ENCODE assay signal across 10 cellular contexts in genomic region chr5:161299053-161299452, GRCh38.
DNase-seq lines count a peak whose midpoint lies in the region; ATAC-seq lines count a peak whose summit lies in the region.
"Had no signal": no experiment of that assay in that cellular context is flagged by ENCODE, and none has a peak within 500 bp of the region (broad histone marks: within the 10 kb centered on the region; RNA-seq: fewer than 3 reads in every experiment).

No MANE protein-coding gene starts in this region.

- ATAC-seq in GM19025 (IDR thresholded peaks at IDR 0.05; ENCODE audit: low read depth, unreplicated experiment) (peak; percentile 78), GM21786 (IDR thresholded peaks at IDR 0.05; ENCODE audit: unreplicated experiment) (peak; percentile 81), HG03159 (IDR thresholded peaks at IDR 0.05; ENCODE audit: unreplicated experiment) (peak; percentile 90)

- DNase-seq in SKM-1 (lab: John Stamatoyannopoulos, UW; ENCODE audit: unreplicated experiment): peak; percentile 5
- no peak for DNase-seq in KG1 (lab: John Stamatoyannopoulos, UW)
- no peak for DNase-seq in GOT3 (lab: John Stamatoyannopoulos, UW)
- no peak for DNase-seq in DMS114 treated with DMSO at 0.1 percent for 48 hours (lab: John Stamatoyannopoulos, UW; ENCODE audit: unreplicated experiment)
- no peak for DNase-seq in NCI-H1092 (lab: John Stamatoyannopoulos, UW)
- DNase-seq: HFFc6, stomach had no signal
